In the genomic region with DNA sequence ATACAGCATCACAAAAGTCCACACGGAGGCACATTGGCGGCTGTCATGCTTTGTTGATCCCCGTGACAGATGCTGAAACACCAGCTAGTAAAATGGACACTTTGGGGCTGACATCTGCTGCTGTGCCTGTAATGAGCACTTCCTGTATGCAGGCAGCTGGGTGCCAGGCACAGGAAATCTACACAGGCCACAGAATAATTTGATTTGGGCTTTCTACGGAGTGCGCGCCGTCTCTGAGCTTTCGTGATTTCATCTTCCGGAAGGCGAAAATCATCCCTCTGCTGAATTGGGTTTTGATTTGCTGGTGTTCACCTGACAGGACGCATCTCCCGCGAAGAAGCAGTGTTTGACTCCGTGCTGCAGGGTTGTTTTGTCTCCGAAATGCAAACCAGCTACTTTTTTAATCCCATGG, we compare ENCODE assay signal across 12 cellular contexts.
DNase-seq lines count a peak whose midpoint lies in the region; ATAC-seq, FAIRE-seq and TF ChIP-seq lines count a peak whose summit lies in the region.
"Had no signal": no experiment of that assay in that cellular context is flagged by ENCODE, and none has a peak within 500 bp of the region (broad histone marks: within the 10 kb centered on the region; RNA-seq: fewer than 3 reads in every experiment).

No MANE protein-coding gene starts in this region.

- no peak overlapping the region for H3K9ac ChIP-seq in endodermal cell (ENCODE audit: extremely low read depth, low read length, poor library complexity, severe bottlenecking)

- H3K4me1 ChIP-seq in CD8-positive, alpha-beta memory T cell (ENCODE audit: insufficient read depth, low read length): no peaks in the 10 kb centered on the region
- no peaks in the 10 kb centered on the region for H3K4me1 ChIP-seq in endodermal cell (ENCODE audit: control insufficient read depth, insufficient read depth, low read length)
- H3K4me1 ChIP-seq: suprapubic skin had no signal

- H3K27me3 Mint-ChIP-seq in CD8-positive, alpha-beta memory T cell: peaks cover 1 to 10% of the 10 kb centered on the region in 2 donors
- peaks cover 1% of the 10 kb centered on the region for H3K27me3 Mint-ChIP-seq in endodermal cell (ENCODE audit: insufficient read depth)

- H3K4me1 Mint-ChIP-seq in CD8-positive, alpha-beta memory T cell: peaks cover 0 to 3% (median 2%) of the 10 kb centered on the region in 3 donors
- H3K4me1 Mint-ChIP-seq in endodermal cell: no peaks in the 10 kb centered on the region

- no peaks in the 10 kb centered on the region for H3K27me3 ChIP-seq in CD8-positive, alpha-beta memory T cell (ENCODE audit: insufficient read depth, low read length, poor library complexity, severe bottlenecking)
- H3K27me3 ChIP-seq in endodermal cell (ENCODE audit: control insufficient read depth, insufficient read depth, low read length, poor library complexity, severe bottlenecking): no peaks in the 10 kb centered on the region

- no peaks in the 10 kb centered on the region for H3K36me3 Mint-ChIP-seq in CD8-positive, alpha-beta memory T cell
- no peaks in the 10 kb centered on the region for H3K36me3 Mint-ChIP-seq in endodermal cell (ENCODE audit: low read depth)

- H3K36me3 ChIP-seq in CD8-positive, alpha-beta memory T cell (ENCODE audit: insufficient read depth, low read length): no peaks in the 10 kb centered on the region
- no peaks in the 10 kb centered on the region for H3K36me3 ChIP-seq in endodermal cell (ENCODE audit: control insufficient read depth, insufficient read depth, low read length)
- H3K36me3 ChIP-seq: suprapubic skin had no signal

- peak overlapping the region in 1 of 8 donors; percentile 30 for H3K27ac Mint-ChIP-seq in CD8-positive, alpha-beta memory T cell
- no peak overlapping the region for H3K27ac Mint-ChIP-seq in endodermal cell

- CTCF ChIA-PET in CD8-positive, alpha-beta memory T cell (lab: Charles Lee): no interaction called here

- POLR2A ChIA-PET in CD8-positive, alpha-beta memory T cell (lab: Charles Lee): no interaction called here

- no peaks in the 10 kb centered on the region for H3K9me3 ChIP-seq in CD8-positive, alpha-beta memory T cell (ENCODE audit: low read length)
- H3K9me3 ChIP-seq in endodermal cell (ENCODE audit: control insufficient read depth, low read length): no peaks in the 10 kb centered on the region
- H3K9me3 ChIP-seq: suprapubic skin had no signal

- 94 to 95% methylated on average over 15 of the region's 15 CpGs for WGBS in endodermal cell (ENCODE audit: insufficient coverage in 1 of 2, insufficient read length in 1 of 2), 2 experiments

- peak overlapping the region in 4 of 7 donors; percentile 12 to 64 (median 44) for H3K4me3 Mint-ChIP-seq in CD8-positive, alpha-beta memory T cell
- H3K4me3 Mint-ChIP-seq in endodermal cell: no peak overlapping the region

- no peaks in the 10 kb centered on the region for H3K9me3 Mint-ChIP-seq in CD8-positive, alpha-beta memory T cell
- H3K9me3 Mint-ChIP-seq in endodermal cell: no peaks in the 10 kb centered on the region

- no peak overlapping the region for H3K4me3 ChIP-seq in CD8-positive, alpha-beta memory T cell (ENCODE audit: low read length)
- H3K4me3 ChIP-seq in endodermal cell (ENCODE audit: low read length): no peak overlapping the region
- H3K4me3 ChIP-seq: suprapubic skin had no signal

- TF ChIP-seq CTCF in endodermal cell (conservative IDR thresholded peaks at IDR 0.05) (no peak), D721Med (IDR thresholded peaks at IDR 0.05; ENCODE audit: insufficient read depth, missing control alignments) (no peak)

- no peak for FAIRE-seq in D721Med (lab: Jason Lieb, UNC)

- no peak for DNase-seq in CD8-positive, alpha-beta memory T cell
- DNase-seq in NCI-H2171 treated with DMSO at 0.1 percent for 48 hours (lab: John Stamatoyannopoulos, UW): peak; percentile 91
- DNase-seq in endodermal cell: no peak
- no peak for DNase-seq in NCI-H1105 (lab: John Stamatoyannopoulos, UW)
- DNase-seq in D721Med (ENCODE audit: insufficient read length, low spot score): no peak
- no peak for DNase-seq in NCI-H748 treated with DMSO at 0.1 percent for 48 hours (lab: John Stamatoyannopoulos, UW)
- DNase-seq: DMS79; effector CD4-positive, alpha-beta T cell; NCI-H446 had no signal

- ATAC-seq in GM19395 (IDR thresholded peaks at IDR 0.05; ENCODE audit: unreplicated experiment): peak; percentile 62
- ATAC-seq in HG03025 (IDR thresholded peaks at IDR 0.05; ENCODE audit: low FRiP score, unreplicated experiment): no peak

- H3K27ac ChIP-seq in CD8-positive, alpha-beta memory T cell (ENCODE audit: low read depth, low read length): no peak overlapping the region
- H3K27ac ChIP-seq in endodermal cell (ENCODE audit: low read depth, low read length): peak overlapping the region; percentile 44
- H3K27ac ChIP-seq: suprapubic skin had no signal
